Comparison of ENCODE assay signal across 9 cellular contexts in genomic region chr12:53046655-53047220, GRCh38. TPM values are rescaled to one million over a fixed set of nuclear protein-coding genes. Genes with fewer than 3 reads are reported as not detected.
DNase-seq lines count a peak whose midpoint lies in the region; ATAC-seq and TF ChIP-seq lines count a peak whose summit lies in the region.
"Had no signal": no experiment of that assay in that cellular context is flagged by ENCODE, and none has a peak within 500 bp of the region (broad histone marks: within the 10 kb centered on the region; RNA-seq: fewer than 3 reads in every experiment).

No MANE protein-coding gene starts in this region.

- peak overlapping the region; percentile 70 for H3K4me3 ChIP-seq in astrocyte of the spinal cord (ENCODE audit: low read depth, low read length)
- H3K4me3 ChIP-seq in psoas muscle = peak overlapping the region; percentile 84

- CTCF ChIA-PET in RWPE1 (lab: Yijun Ruan, JAX) = interaction anchor here (1.0 to 1.6 kb wide), 5 partner anchors 8 to 526 kb away, joined by 3 to 8 read pairs (median 4); no protein-coding TSS in a partner anchor

- POLR2A ChIA-PET in RWPE1 (lab: Yijun Ruan, JAX; ENCODE audit: low non-redundant PET) = interaction anchor here (0.6 kb wide), 1 partner anchor 466 kb away, joined by 3 read pairs; no protein-coding TSS in a partner anchor

- peaks cover 38% of the 10 kb centered on the region for H3K4me1 ChIP-seq in psoas muscle

- ATAC-seq in GM19035 (IDR thresholded peaks at IDR 0.05; ENCODE audit: unreplicated experiment) (peak; percentile 29), HG03520 (IDR thresholded peaks at IDR 0.05; ENCODE audit: unreplicated experiment) (peak; percentile 9), psoas muscle (peak in 3 of 4 donors; percentile 14 to 25 (median 15))

- intact Hi-C loops in psoas muscle (cut with DNase I) = loop anchor here in 1 of 2 donors (5.0 kb wide), 1 partner anchor 39 kb away; the partner anchor contains the start of gene EIF4B

- TF ChIP-seq CTCF in RWPE1 (conservative IDR thresholded peaks at IDR 0.05; ENCODE audit: low read depth) = no peak
- TF ChIP-seq CTCF in astrocyte of the spinal cord (IDR thresholded peaks at IDR 0.05; ENCODE audit: low read depth, low read length) = no peak
- TF ChIP-seq CTCF in psoas muscle (IDR thresholded peaks at IDR 0.05) = no peak

- H3K27ac ChIP-seq in RWPE1 (peak overlapping the region; percentile 99), psoas muscle (peak overlapping the region; percentile 98)

- no peaks in the 10 kb centered on the region for H3K27me3 ChIP-seq in psoas muscle (ENCODE audit: insufficient read depth in 3 of 3, low read length in 2 of 3)

- in situ Hi-C loops in astrocyte of the spinal cord (cut with HindIII; ENCODE audit: low sequenced_read_pairs) = no loop called here

- WGBS in psoas muscle, 3 donors = 0 to 1% (median 0%) methylated on average over 23 to 32 of the region's 44 CpGs

- H3K9me3 ChIP-seq in psoas muscle = no peaks in the 10 kb centered on the region

- peak; percentile 33 to 58 for DNase-seq in AML-193 (lab: John Stamatoyannopoulos, UW)
- DNase-seq in RWPE1 (ENCODE audit: low spot score) = peak; percentile 66
- peak; percentile 86 for DNase-seq in astrocyte of the spinal cord (ENCODE audit: low read depth, low spot score)
- DNase-seq in hepatic stellate cell (ENCODE audit: low spot score) = peak; percentile 93
- DNase-seq in psoas muscle = peak; percentile 90 to 94
- DNase-seq in NK-92 (lab: John Stamatoyannopoulos, UW; ENCODE audit: unreplicated experiment) = no peak

- H3K36me3 ChIP-seq in psoas muscle (ENCODE audit: insufficient read depth in 1 of 2, low read depth in 1 of 2) = peaks cover 0 to 11% of the 10 kb centered on the region in 2 donors

RNA-seq across cellular contexts. Expression of gene TNS2, which starts 3.1 kb away (rescaled TPM):
- 100 to 1,000 TPM in 1 of 4 donors, 10 to 100 TPM in 3; 39.4 to 132 (median 70.7) TPM for total RNA-seq in psoas muscle
- 10 to 100 TPM; 37.7 to 48.9 (median 47.1) TPM for polyA plus RNA-seq in psoas muscle

RNA-seq across cellular contexts. Expression of gene SPRYD3, which starts 32.5 kb away (rescaled TPM):
- total RNA-seq in psoas muscle = 10 to 100 TPM; 19.7 to 22.6 (median 21.7) TPM
- 10 to 100 TPM; 16.5 to 49.1 (median 34.2) TPM for polyA plus RNA-seq in psoas muscle

RNA-seq across cellular contexts. Expression of gene EIF4B, which starts 40.5 kb away (rescaled TPM):
- 100 to 1,000 TPM; 565 to 669 (median 617) TPM for total RNA-seq in psoas muscle
- 100 to 1,000 TPM; 150 to 304 (median 207) TPM for polyA plus RNA-seq in psoas muscle

RNA-seq across cellular contexts. Expression of gene IGFBP6, which starts 50.7 kb away (rescaled TPM):
- 10 to 100 TPM in 3 of 4 donors, 1 to 10 TPM in 1; 6.4 to 21.3 (median 18.1) TPM for total RNA-seq in psoas muscle
- 10 to 100 TPM; 23.9 to 27.0 (median 25.5) TPM for polyA plus RNA-seq in psoas muscle

RNA-seq across cellular contexts. Expression of gene SOAT2, which starts 56.5 kb away (rescaled TPM):
- not detected for total RNA-seq in psoas muscle
- under 1 TPM; 0.05 to 0.07 (median 0.07) TPM for polyA plus RNA-seq in psoas muscle
- total RNA-seq: SK-MEL-5 had no signal
